28 cellular contexts compared by ENCODE assay signal in the genomic region with DNA sequence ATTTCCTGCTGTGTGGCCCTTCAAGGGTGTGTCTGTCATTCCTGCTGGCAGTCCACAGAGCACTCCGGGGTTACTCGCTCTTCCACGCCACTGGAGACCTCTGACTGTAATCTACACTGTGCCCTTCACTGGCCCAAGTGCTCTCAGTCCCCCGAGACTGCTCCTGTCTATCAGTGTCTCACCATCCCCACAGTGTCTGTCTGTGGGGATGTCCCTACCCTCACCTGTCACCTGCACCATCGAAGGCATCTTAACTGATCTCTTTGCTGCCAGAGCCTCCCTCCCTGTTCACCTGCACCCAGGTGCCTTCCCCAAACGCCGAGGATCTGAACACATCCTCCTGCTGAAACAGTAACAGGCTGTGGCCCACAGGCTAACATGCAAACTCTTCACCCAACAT.
"Had no signal": no experiment of that assay in that cellular context is flagged by ENCODE, and none has a peak within 500 bp of the region (broad histone marks: within the 10 kb centered on the region; RNA-seq: fewer than 3 reads in every experiment).

No MANE protein-coding gene starts in this region.

- ATAC-seq: activated naive CD8-positive, alpha-beta T cell treated with anti-CD3 and anti-CD28 coated beads, Interleukin-2, amount 50 U/mL, for 24 hours; activated T-cell treated with anti-CD3 and anti-CD28 coated beads, Interleukin-2, amount 50 U/mL, for 4 hours; activated T-helper 17 cell treated with anti-CD3 and anti-CD28 coated beads, Interleukin-2, amount 50 U/mL, for 72 hours; gastrocnemius medialis; left colon; right lobe of liver; stimulated activated naive CD8-positive, alpha-beta T cell treated with anti-CD3 and anti-CD28 coated beads, Interleukin-15, Interleukin-2, amounts not matched to agents 100 U/mL and 50 U/mL, for 24 hours had no signal

- H3K79me2 ChIP-seq: hepatocyte had no signal

- H3K27me3 ChIP-seq: hepatocyte, right lobe of liver, testis had no signal

- H2AFZ ChIP-seq: hepatocyte had no signal

- DNase-seq: activated CD4-positive, alpha-beta memory T cell treated with anti-CD3 and anti-CD28 coated beads for 36 hours; activated CD4-positive, alpha-beta T cell treated with anti-CD3 and anti-CD28 coated beads for 48 hours; activated gamma-delta T cell treated with Interleukin-2 at 50 U/mL for 16 hours; activated naive CD8-positive, alpha-beta T cell treated with anti-CD3 and anti-CD28 coated beads, Interleukin-2, amount 50 U/mL, for 24 hours; activated T-cell treated with anti-CD3 and anti-CD28 coated beads, Interleukin-2, amount 50 U/mL, for 4 hours; amygdala; dermis blood vessel endothelial cell; effector CD8-positive, alpha-beta T cell; gastrocnemius medialis; left colon; naive B cell; nephron progenitor cell; right lobe of liver; stimulated activated CD4-positive, alpha-beta T cell treated with anti-CD3 and anti-CD28 coated beads, Interleukin-12 subunit alpha, Interleukin-12 subunit beta, amount 100 ng/mL, for 4 hours; stimulated activated CD4-positive, alpha-beta T cell treated with anti-CD3 and anti-CD28 coated beads, Interleukin-4, amount 100 ng/mL, for 1 hour; stimulated activated naive CD8-positive, alpha-beta T cell treated with anti-CD3 and anti-CD28 coated beads, Interleukin-15, Interleukin-2, amounts not matched to agents 100 U/mL and 50 U/mL, for 24 hours; SW 1271; T-helper 9 cell; testis; transverse colon had no signal

- FAIRE-seq: endometrium, keratinocyte, TTC549 had no signal

- H3K4me2 ChIP-seq: hepatocyte had no signal

- H3K4me3 ChIP-seq: breast epithelium, gastrocnemius medialis, hepatocyte, right lobe of liver, testis, transverse colon had no signal

- H3K9me3 ChIP-seq: gastrocnemius medialis, right lobe of liver, testis, transverse colon had no signal

- H3K4me1 ChIP-seq: breast epithelium, gastrocnemius medialis, right lobe of liver, testis, transverse colon had no signal

- H3K27ac ChIP-seq: breast epithelium, epithelial cell of prostate, gastrocnemius medialis, hepatocyte, right lobe of liver, testis, transverse colon, VCaP had no signal

- H3K36me3 ChIP-seq: breast epithelium, gastrocnemius medialis, right lobe of liver, transverse colon had no signal
